Comparison of ENCODE assay signal across 11 cellular contexts in genomic region chr1:248699099-248699498, GRCh38. TPM values are rescaled to one million over a fixed set of nuclear protein-coding genes. Genes with fewer than 3 reads are reported as not detected.
"Had no signal": no experiment of that assay in that cellular context is flagged by ENCODE, and none has a peak within 500 bp of the region (broad histone marks: within the 10 kb centered on the region; RNA-seq: fewer than 3 reads in every experiment).

No MANE protein-coding gene starts in this region.

- H3K4me2 ChIP-seq: KMS-11 had no signal

- ATAC-seq: HCT116 had no signal

- H3K4me1 ChIP-seq: HAP-1 had no signal

- H3K9me3 ChIP-seq: HAP-1 had no signal

- H3K4me3 Mint-ChIP-seq: HFFc6 had no signal

- DNase-seq: GM23248, GOT3, H7, HFFc6, KBM-7 had no signal

- H3K27ac Mint-ChIP-seq: HFFc6 had no signal

- H3K27ac ChIP-seq: GM23248, HL-60, KMS-11 had no signal

- H3K36me3 ChIP-seq: HAP-1 had no signal

- H2AFZ ChIP-seq: GM23248 had no signal

- H3K9ac ChIP-seq: GM23248, KMS-11 had no signal

- H3K4me3 ChIP-seq: GM23248, HAP-1 had no signal

RNA-seq across cellular contexts. Expression of gene OR14I1, which starts 3.5 kb away (rescaled TPM):
- total RNA-seq: GM23248, H4, H7, HFFc6, HT1080 had no signal
- polyA plus RNA-seq: GM23248 had no signal

RNA-seq across cellular contexts. Expression of gene OR2T27, which starts 43.8 kb away (rescaled TPM):
- total RNA-seq: GM23248, H4, H7, HFFc6, HT1080 had no signal
- polyA plus RNA-seq: GM23248 had no signal

RNA-seq across cellular contexts. Expression of gene OR2T35, which starts 54.0 kb away (rescaled TPM):
- total RNA-seq: GM23248, H4, H7, HFFc6, HT1080 had no signal
- polyA plus RNA-seq: GM23248 had no signal

RNA-seq across cellular contexts. Expression of gene LYPD8, which starts 56.5 kb away (rescaled TPM):
- total RNA-seq: GM23248, H7 had no signal
- polyA plus RNA-seq: GM23248 had no signal
